Comparison of ENCODE assay signal across 8 cellular contexts in genomic region chr14:35534884-35535793, GRCh38. TPM values are rescaled to one million over a fixed set of nuclear protein-coding genes. Genes with fewer than 3 reads are reported as not detected.
DNase-seq lines count a peak whose midpoint lies in the region; ATAC-seq lines count a peak whose summit lies in the region.

No MANE protein-coding gene starts in this region.

- H3K36me3 Mint-ChIP-seq in activated naive CD4-positive, alpha-beta T cell treated with anti-CD3 and anti-CD28 coated beads, Interleukin-2, amount 50 U/mL, for 24 hours, result peaks cover 15% of the 10 kb centered on the region

- H3K27ac Mint-ChIP-seq in activated naive CD4-positive, alpha-beta T cell treated with anti-CD3 and anti-CD28 coated beads, Interleukin-2, amount 50 U/mL, for 24 hours, result no peak overlapping the region

- DNase-seq in AG08396 (ENCODE audit: low spot score), result peak; percentile 89
- DNase-seq in SK-MEL-5 (ENCODE audit: low read depth, low spot score), result peak; percentile 48
- DNase-seq in globus pallidus (ENCODE audit: low spot score), result peak; percentile 37
- DNase-seq in posterior cingulate gyrus, result peak in 9 of 10 donors; percentile 33 to 93 (median 59)
- no peak for DNase-seq in NCI-H2081 (lab: John Stamatoyannopoulos, UW)

- H3K9me3 Mint-ChIP-seq in activated naive CD4-positive, alpha-beta T cell treated with anti-CD3 and anti-CD28 coated beads, Interleukin-2, amount 50 U/mL, for 24 hours, result no peaks in the 10 kb centered on the region

- peak overlapping the region; percentile 77 for H3K4me3 Mint-ChIP-seq in activated naive CD4-positive, alpha-beta T cell treated with anti-CD3 and anti-CD28 coated beads, Interleukin-2, amount 50 U/mL, for 24 hours

- peaks cover 32% of the 10 kb centered on the region for H3K27me3 Mint-ChIP-seq in activated naive CD4-positive, alpha-beta T cell treated with anti-CD3 and anti-CD28 coated beads, Interleukin-2, amount 50 U/mL, for 24 hours

- in situ Hi-C loops in SK-MEL-5 (cut with HindIII; ENCODE audit: low pct_unique_long_range_greater_than_20kb, low sequenced_read_pairs), result no loop called here

- peaks cover 10% of the 10 kb centered on the region for H3K4me1 Mint-ChIP-seq in activated naive CD4-positive, alpha-beta T cell treated with anti-CD3 and anti-CD28 coated beads, Interleukin-2, amount 50 U/mL, for 24 hours

- peak; percentile 81 for ATAC-seq in GM18907 (IDR thresholded peaks at IDR 0.05; ENCODE audit: unreplicated experiment)
- ATAC-seq in HG03354 (IDR thresholded peaks at IDR 0.05; ENCODE audit: poor library complexity, severe bottlenecking, unreplicated experiment), result peak; percentile 69

- intact Hi-C loops in posterior cingulate gyrus (cut with DNase I), result no loop called here

RNA-seq across cellular contexts. Expression of gene INSM2, which starts 1.2 kb away (rescaled TPM):
- total RNA-seq in SK-MEL-5 (2014; rRNA removed; shearing (Covaris generic)), result 0.26 and 0.27 TPM in 2 replicates
- 0.13 and 0.35 TPM in 2 replicates for polyA plus RNA-seq in SK-MEL-5 (2015; cell fraction: cytosol; rRNA removed)
- 1.5 TPM in 1 of 2 replicates, not detected in the other for polyA plus RNA-seq in SK-MEL-5 (2015; cell fraction: nucleus; rRNA removed)

Comparison
In these comparisons a context has a peak if more than half of its experiments do, and no peak if none do; other contexts are left out.
1. DNase-seq: peak in AG08396 (single experiment), SK-MEL-5 (single experiment), globus pallidus (single experiment) and posterior cingulate gyrus (9 of 10); none in NCI-H2081 (0 of 2).